In genomic region chr1:215637041-215637573, GRCh38 we compare ENCODE assay signal across 10 cellular contexts.
A peak's percentile ranks its signal among the peaks of the same experiment; 100 is the strongest.
DNase-seq lines count a peak whose midpoint lies in the region; ATAC-seq and TF ChIP-seq lines count a peak whose summit lies in the region.
"Had no signal": no experiment of that assay in that cellular context is flagged by ENCODE, and none has a peak within 500 bp of the region (broad histone marks: within the 10 kb centered on the region; RNA-seq: fewer than 3 reads in every experiment).

No MANE protein-coding gene starts in this region.

- H3K27ac ChIP-seq in SK-N-MC = peak overlapping the region; percentile 43
- H3K27ac ChIP-seq in osteoblast (ENCODE audit: low read depth, low read length) = peak overlapping the region; percentile 86
- H3K27ac ChIP-seq: BLaER1 had no signal

- H3K4me3 Mint-ChIP-seq in natural killer cell treated with Interleukin-12 subunit alpha and Interleukin-12 subunit beta and Interleukin-15 and Interleukin-18, amount 100 ng/mL, for 72 hours = no peak overlapping the region

- POLR2A ChIA-PET in AG04449 (lab: Yijun Ruan, JAX) = no interaction called here

- H3K36me3 ChIP-seq in SK-N-MC (ENCODE audit: insufficient read depth, low read length) (no peaks in the 10 kb centered on the region), osteoblast (ENCODE audit: insufficient read depth, low read length) (no peaks in the 10 kb centered on the region)
- H3K36me3 ChIP-seq: BLaER1 had no signal

- H3K9me3 Mint-ChIP-seq in natural killer cell treated with Interleukin-12 subunit alpha and Interleukin-12 subunit beta and Interleukin-15 and Interleukin-18, amount 100 ng/mL, for 72 hours = peaks cover 7% of the 10 kb centered on the region

- H3K4me1 ChIP-seq in osteoblast (ENCODE audit: insufficient read depth, low read length) = peaks cover 18% of the 10 kb centered on the region
- H3K4me1 ChIP-seq: BLaER1 had no signal

- no peaks in the 10 kb centered on the region for H3K79me2 ChIP-seq in osteoblast (ENCODE audit: insufficient read depth, low read length)

- DNase-seq in AG04449 (ENCODE audit: low read depth, low spot score) (peak; percentile 2), SK-N-MC (ENCODE audit: low read depth, low spot score) (no peak), fibroblast of pulmonary artery (ENCODE audit: low read depth) (peak; percentile 55), osteoblast (ENCODE audit: insufficient read length, low spot score, missing footprints) (peak; percentile 93), activated gamma-delta T cell treated with Interleukin-2 at 50 U/mL for 16 hours (no peak), NK-92 (lab: John Stamatoyannopoulos, UW; ENCODE audit: unreplicated experiment) (no peak)
- DNase-seq in natural killer cell treated with Interleukin-12 subunit alpha and Interleukin-12 subunit beta and Interleukin-15 and Interleukin-18, amount 100 ng/mL, for 72 hours (ENCODE audit: low spot score) = no peak
- DNase-seq: activated CD4-positive, alpha-beta T cell treated with anti-CD3 and anti-CD28 coated beads for 4 hours had no signal

- no peaks in the 10 kb centered on the region for H3K4me1 Mint-ChIP-seq in natural killer cell treated with Interleukin-12 subunit alpha and Interleukin-12 subunit beta and Interleukin-15 and Interleukin-18, amount 100 ng/mL, for 72 hours (ENCODE audit: low read depth in 2 of 2)

- no peaks in the 10 kb centered on the region for H3K36me3 Mint-ChIP-seq in natural killer cell treated with Interleukin-12 subunit alpha and Interleukin-12 subunit beta and Interleukin-15 and Interleukin-18, amount 100 ng/mL, for 72 hours

- H3K27me3 Mint-ChIP-seq in natural killer cell treated with Interleukin-12 subunit alpha and Interleukin-12 subunit beta and Interleukin-15 and Interleukin-18, amount 100 ng/mL, for 72 hours = no peaks in the 10 kb centered on the region

- no peaks in the 10 kb centered on the region for H4K20me1 ChIP-seq in osteoblast (ENCODE audit: insufficient read depth, low read length)
- H4K20me1 ChIP-seq: BLaER1 had no signal

- peak overlapping the region; percentile 85 for H3K4me2 ChIP-seq in osteoblast (ENCODE audit: insufficient read depth, low read length)
- H3K4me2 ChIP-seq: BLaER1 had no signal

- no peaks in the 10 kb centered on the region for H3K27me3 ChIP-seq in osteoblast (ENCODE audit: insufficient read depth, low read length)
- H3K27me3 ChIP-seq: BLaER1 had no signal

- no peak for TF ChIP-seq CTCF in AG04449 (IDR thresholded peaks at IDR 0.05; ENCODE audit: insufficient read depth, low read length, missing control alignments)
- TF ChIP-seq CTCF in fibroblast of pulmonary artery (IDR thresholded peaks at IDR 0.05; ENCODE audit: low read length, missing control alignments) = no peak
- TF ChIP-seq CTCF in osteoblast (IDR thresholded peaks at IDR 0.05; ENCODE audit: extremely low read depth, low read depth, low read length) = no peak

- H3K9me3 ChIP-seq in SK-N-MC (ENCODE audit: low read depth, low read length) (no peaks in the 10 kb centered on the region), osteoblast (ENCODE audit: low read depth, low read length) (no peaks in the 10 kb centered on the region)
- H3K9me3 ChIP-seq: BLaER1 had no signal

- CTCF ChIA-PET in AG04449 (lab: Yijun Ruan, JAX) = no interaction called here

- H3K9ac ChIP-seq in SK-N-MC (ENCODE audit: insufficient read length) = no peak overlapping the region
- H3K9ac ChIP-seq: BLaER1 had no signal

- no peak overlapping the region for H3K27ac Mint-ChIP-seq in natural killer cell treated with Interleukin-12 subunit alpha and Interleukin-12 subunit beta and Interleukin-15 and Interleukin-18, amount 100 ng/mL, for 72 hours

- peak overlapping the region; percentile 95 for H2AFZ ChIP-seq in osteoblast (ENCODE audit: low read length)

- H3K4me3 ChIP-seq in AG04449 (ENCODE audit: low read depth, low read length) = no peak overlapping the region
- H3K4me3 ChIP-seq in SK-N-MC = peak overlapping the region; percentile 69
- no peak overlapping the region for H3K4me3 ChIP-seq in fibroblast of pulmonary artery (replicated peaks; ENCODE audit: low read depth, low read length)
- peak overlapping the region; percentile 63 for H3K4me3 ChIP-seq in osteoblast (ENCODE audit: insufficient read depth, low read length)
- H3K4me3 ChIP-seq: BLaER1 had no signal

- no peak for ATAC-seq in natural killer cell treated with Interleukin-12 subunit alpha and Interleukin-12 subunit beta and Interleukin-15 and Interleukin-18, amount 100 ng/mL, for 72 hours
- no peak for ATAC-seq in HG03432 (IDR thresholded peaks at IDR 0.05; ENCODE audit: unreplicated experiment)

Comparison
In these comparisons a context has a peak if more than half of its experiments do, and no peak if none do; other contexts are left out.
1. DNase-seq: peak in AG04449 (single experiment), fibroblast of pulmonary artery (single experiment) and osteoblast (single experiment); none in SK-N-MC (single experiment), natural killer cell treated with Interleukin-12 subunit alpha and Interleukin-12 subunit beta and Interleukin-15 and Interleukin-18, amount 100 ng/mL, for 72 hours (single experiment), activated gamma-delta T cell treated with Interleukin-2 at 50 U/mL for 16 hours (single experiment) and NK-92 (single experiment).
2. H3K4me3 ChIP-seq: peak in SK-N-MC (single experiment) and osteoblast (single experiment); none in AG04449 (single experiment) and fibroblast of pulmonary artery (single experiment).